10 cellular contexts compared by ENCODE assay signal in genomic region chr9:116154976-116155699, GRCh38. TPM values are rescaled to one million over a fixed set of nuclear protein-coding genes. Genes with fewer than 3 reads are reported as not detected.
DNase-seq lines count a peak whose midpoint lies in the region; ATAC-seq lines count a peak whose summit lies in the region.
"Had no signal": no experiment of that assay in that cellular context is flagged by ENCODE, and none has a peak within 500 bp of the region (broad histone marks: within the 10 kb centered on the region; RNA-seq: fewer than 3 reads in every experiment).

No MANE protein-coding gene starts in this region.

- peaks cover 72% of the 10 kb centered on the region for H3K27me3 Mint-ChIP-seq in activated naive CD4-positive, alpha-beta T cell treated with anti-CD3 and anti-CD28 coated beads for 36 hours (ENCODE audit: low read depth)
- peaks cover 80% of the 10 kb centered on the region for H3K27me3 Mint-ChIP-seq in activated naive CD4-positive, alpha-beta T cell treated with anti-CD3 and anti-CD28 coated beads, Interleukin-2, amount 10 ng/mL, durations not matched to agents 7 days and 5 days

- no peaks in the 10 kb centered on the region for H3K36me3 Mint-ChIP-seq in activated naive CD4-positive, alpha-beta T cell treated with anti-CD3 and anti-CD28 coated beads for 36 hours (ENCODE audit: low read depth)
- no peaks in the 10 kb centered on the region for H3K36me3 Mint-ChIP-seq in activated naive CD4-positive, alpha-beta T cell treated with anti-CD3 and anti-CD28 coated beads, Interleukin-2, amount 10 ng/mL, durations not matched to agents 7 days and 5 days

- no peak overlapping the region for H3K27ac ChIP-seq in ectodermal cell (ENCODE audit: insufficient read depth, low read depth, low read length, poor library complexity, severe bottlenecking)
- peak overlapping the region; percentile 76 for H3K27ac ChIP-seq in urinary bladder (ENCODE audit: low read depth)
- H3K27ac ChIP-seq in caudate nucleus (ENCODE audit: low read depth, low read length), result no peak overlapping the region

- H3K36me3 ChIP-seq in ectodermal cell (ENCODE audit: control insufficient read depth, insufficient read depth, low read length), result no peaks in the 10 kb centered on the region
- no peaks in the 10 kb centered on the region for H3K36me3 ChIP-seq in urinary bladder (ENCODE audit: insufficient read depth)

- H3K4me1 Mint-ChIP-seq in activated naive CD4-positive, alpha-beta T cell treated with anti-CD3 and anti-CD28 coated beads for 36 hours (ENCODE audit: low read depth), result peaks cover 15% of the 10 kb centered on the region
- H3K4me1 Mint-ChIP-seq in activated naive CD4-positive, alpha-beta T cell treated with anti-CD3 and anti-CD28 coated beads, Interleukin-2, amount 10 ng/mL, durations not matched to agents 7 days and 5 days, result peaks cover 6% of the 10 kb centered on the region

- 0 to 1% methylated on average over 27 of the region's 27 CpGs for WGBS in ectodermal cell, 2 experiments
- 5% methylated on average over 27 of the region's 27 CpGs for WGBS in urinary bladder

- H3K4me3 ChIP-seq in ectodermal cell (ENCODE audit: insufficient read depth, low read depth, low read length) (peak overlapping the region; percentile 35), urinary bladder (ENCODE audit: low read depth, low read length) (peak overlapping the region; percentile 74)

- H3K9me3 Mint-ChIP-seq in activated naive CD4-positive, alpha-beta T cell treated with anti-CD3 and anti-CD28 coated beads for 36 hours, result no peaks in the 10 kb centered on the region
- H3K9me3 Mint-ChIP-seq in activated naive CD4-positive, alpha-beta T cell treated with anti-CD3 and anti-CD28 coated beads, Interleukin-2, amount 10 ng/mL, durations not matched to agents 7 days and 5 days, result no peaks in the 10 kb centered on the region
- H3K9me3 Mint-ChIP-seq: dendritic cell treated with granulocyte-macrophage colony-stimulating factor and Interleukin-4, amounts not matched to agents 40 ng/mL and 50 ng/mL, for 4 days; T-helper 1 cell treated with Interleukin-12 subunit alpha and Interleukin-12 subunit beta and Interleukin-4 antibody, amounts not matched to agents 30 μg/mL and 1 μg/mL, for 36 hours had no signal

- H3K4me1 ChIP-seq in ectodermal cell (ENCODE audit: control insufficient read depth, insufficient read depth, low read length) (peaks cover 35% of the 10 kb centered on the region), urinary bladder (ENCODE audit: insufficient read depth) (no peaks in the 10 kb centered on the region)

- no peak for ATAC-seq in GM21529 (IDR thresholded peaks at IDR 0.05; ENCODE audit: unreplicated experiment)

- DNase-seq in activated naive CD4-positive, alpha-beta T cell treated with anti-CD3 and anti-CD28 coated beads for 36 hours, result peak; percentile 21
- DNase-seq in activated naive CD4-positive, alpha-beta T cell treated with anti-CD3 and anti-CD28 coated beads, Interleukin-2, amount 10 ng/mL, durations not matched to agents 7 days and 5 days, result no peak
- DNase-seq in mucosa of gallbladder (ENCODE audit: low spot score) (peak; percentile 12), caudate nucleus (lab: John Stamatoyannopoulos, UW) (no peak), AG08395 (ENCODE audit: low spot score) (no peak)

- no peak overlapping the region for H3K27ac Mint-ChIP-seq in activated naive CD4-positive, alpha-beta T cell treated with anti-CD3 and anti-CD28 coated beads for 36 hours
- H3K27ac Mint-ChIP-seq in activated naive CD4-positive, alpha-beta T cell treated with anti-CD3 and anti-CD28 coated beads, Interleukin-2, amount 10 ng/mL, durations not matched to agents 7 days and 5 days, result no peak overlapping the region
- H3K27ac Mint-ChIP-seq: dendritic cell treated with granulocyte-macrophage colony-stimulating factor and Interleukin-4, amounts not matched to agents 40 ng/mL and 50 ng/mL, for 4 days; T-helper 1 cell treated with Interleukin-12 subunit alpha and Interleukin-12 subunit beta and Interleukin-4 antibody, amounts not matched to agents 30 μg/mL and 1 μg/mL, for 36 hours had no signal

- H3K4me3 Mint-ChIP-seq in activated naive CD4-positive, alpha-beta T cell treated with anti-CD3 and anti-CD28 coated beads for 36 hours, result no peak overlapping the region
- no peak overlapping the region for H3K4me3 Mint-ChIP-seq in activated naive CD4-positive, alpha-beta T cell treated with anti-CD3 and anti-CD28 coated beads, Interleukin-2, amount 10 ng/mL, durations not matched to agents 7 days and 5 days
- H3K4me3 Mint-ChIP-seq: dendritic cell treated with granulocyte-macrophage colony-stimulating factor and Interleukin-4, amounts not matched to agents 40 ng/mL and 50 ng/mL, for 4 days; T-helper 1 cell treated with Interleukin-12 subunit alpha and Interleukin-12 subunit beta and Interleukin-4 antibody, amounts not matched to agents 30 μg/mL and 1 μg/mL, for 36 hours had no signal

- peaks cover 60% of the 10 kb centered on the region for H3K27me3 ChIP-seq in ectodermal cell (ENCODE audit: control insufficient read depth, insufficient read depth, low read length, poor library complexity, severe bottlenecking)

- intact Hi-C loops in activated naive CD4-positive, alpha-beta T cell treated with anti-CD3 and anti-CD28 coated beads for 36 hours (cut with micrococcal nuclease), result loop anchor here (5.0 kb wide), 1 partner anchor 417 kb away; no protein-coding TSS in a partner anchor

- H3K9me3 ChIP-seq in ectodermal cell (ENCODE audit: control insufficient read depth, low read length), result no peaks in the 10 kb centered on the region

- CTCF ChIA-PET in activated naive CD4-positive, alpha-beta T cell treated with anti-CD3 and anti-CD28 coated beads for 36 hours (lab: Charles Lee), result no interaction called here
- CTCF ChIA-PET in activated naive CD4-positive, alpha-beta T cell treated with anti-CD3 and anti-CD28 coated beads, Interleukin-2, amount 10 ng/mL, durations not matched to agents 7 days and 5 days (lab: Charles Lee), result no interaction called here

RNA-seq across cellular contexts. Expression of gene PAPPA, which starts 1.5 kb away (rescaled TPM):
- total RNA-seq in activated naive CD4-positive, alpha-beta T cell treated with anti-CD3 and anti-CD28 coated beads for 36 hours, result not detected
- 2.1 TPM for polyA plus RNA-seq in ectodermal cell (2013, experiment 1 of 4)
- polyA plus RNA-seq in ectodermal cell (2013, experiment 2 of 4), result 2.0 TPM
- 1.9 TPM for polyA plus RNA-seq in ectodermal cell (2013, experiment 3 of 4)
- polyA plus RNA-seq in ectodermal cell (2013, experiment 4 of 4), result 2.0 TPM
- total RNA-seq in mucosa of gallbladder, result 5.6 TPM
- 5.9 TPM for total RNA-seq in urinary bladder
- 4.2 TPM for polyA plus RNA-seq in urinary bladder

Comparison
In these comparisons a context has a peak if more than half of its experiments do, and no peak if none do; other contexts are left out.
1. DNase-seq: peak in activated naive CD4-positive, alpha-beta T cell treated with anti-CD3 and anti-CD28 coated beads for 36 hours (single experiment) and mucosa of gallbladder (single experiment); none in activated naive CD4-positive, alpha-beta T cell treated with anti-CD3 and anti-CD28 coated beads, Interleukin-2, amount 10 ng/mL, durations not matched to agents 7 days and 5 days (single experiment), caudate nucleus (0 of 61) and AG08395 (single experiment).